8 cellular contexts compared by ENCODE assay signal in genomic region chr12:109844983-109845841, GRCh38. TPM values are rescaled to one million over a fixed set of nuclear protein-coding genes. Genes with fewer than 3 reads are reported as not detected.
DNase-seq lines count a peak whose midpoint lies in the region; ATAC-seq and TF ChIP-seq lines count a peak whose summit lies in the region.

No MANE protein-coding gene starts in this region.

- intact Hi-C loops in lower lobe of right lung (cut with DNase I), result no loop called here

- no peaks in the 10 kb centered on the region for H3K27me3 ChIP-seq in lower lobe of right lung (ENCODE audit: low read depth)

- H3K4me1 ChIP-seq in lower lobe of right lung, result peaks cover 11% of the 10 kb centered on the region

- peak; percentile 78 for ATAC-seq in GM19023 (IDR thresholded peaks at IDR 0.05; ENCODE audit: unreplicated experiment)
- peak; percentile 84 for ATAC-seq in HG03432 (IDR thresholded peaks at IDR 0.05; ENCODE audit: unreplicated experiment)
- peak; percentile 97 to 98 for ATAC-seq in lower lobe of right lung

- POLR2A ChIA-PET in activated CD4-positive, alpha-beta T cell treated with anti-CD3 and anti-CD28 coated beads, Interleukin-2, amount 10 ng/mL, durations not matched to agents 7 days and 5 days (lab: Charles Lee), result interaction anchor here (0.6 kb wide), 1 partner anchor 248 kb away, joined by 5 read pairs; no protein-coding TSS in a partner anchor

- no peaks in the 10 kb centered on the region for H3K9me3 ChIP-seq in lower lobe of right lung

- H3K36me3 Mint-ChIP-seq in activated CD4-positive, alpha-beta T cell treated with anti-CD3 and anti-CD28 coated beads, Interleukin-2, amount 10 ng/mL, durations not matched to agents 7 days and 5 days (ENCODE audit: low read depth), result no peaks in the 10 kb centered on the region

- H3K4me3 ChIP-seq in lower lobe of right lung, result peak overlapping the region; percentile 40

- peaks cover 10% of the 10 kb centered on the region for H3K4me1 Mint-ChIP-seq in activated CD4-positive, alpha-beta T cell treated with anti-CD3 and anti-CD28 coated beads, Interleukin-2, amount 10 ng/mL, durations not matched to agents 7 days and 5 days

- DNase-seq in AG09319 (ENCODE audit: extremely low read depth, low read depth), result no peak
- peak; percentile 37 to 87 for DNase-seq in NCI-H526 (lab: John Stamatoyannopoulos, UW)
- DNase-seq in activated CD4-positive, alpha-beta T cell treated with anti-CD3 and anti-CD28 coated beads, Interleukin-2, amount 10 ng/mL, durations not matched to agents 7 days and 5 days, result peak; percentile 88
- peak; percentile 71 for DNase-seq in dedifferentiated amniotic fluid mesenchymal stem cell (ENCODE audit: extremely low spot score)
- DNase-seq in lower lobe of right lung, result peak; percentile 94
- peak; percentile 80 to 88 (median 81) for DNase-seq in stimulated activated CD4-positive, alpha-beta T cell treated with anti-CD3 and anti-CD28 coated beads, TNF-alpha, amount 100 ng/mL, for 24 hours (ENCODE audit: low read depth in 3 of 3)

- H3K9me3 Mint-ChIP-seq in activated CD4-positive, alpha-beta T cell treated with anti-CD3 and anti-CD28 coated beads, Interleukin-2, amount 10 ng/mL, durations not matched to agents 7 days and 5 days, result no peaks in the 10 kb centered on the region

- peak; percentile 96 for TF ChIP-seq CTCF in AG09319 (IDR thresholded peaks at IDR 0.05; ENCODE audit: low read depth, low read length)
- peak; percentile 100 for TF ChIP-seq CTCF in lower lobe of right lung (IDR thresholded peaks at IDR 0.05)

- no peaks in the 10 kb centered on the region for H3K27me3 Mint-ChIP-seq in activated CD4-positive, alpha-beta T cell treated with anti-CD3 and anti-CD28 coated beads, Interleukin-2, amount 10 ng/mL, durations not matched to agents 7 days and 5 days

- CTCF ChIA-PET in activated CD4-positive, alpha-beta T cell treated with anti-CD3 and anti-CD28 coated beads, Interleukin-2, amount 10 ng/mL, durations not matched to agents 7 days and 5 days (lab: Charles Lee), result interaction anchor here (0.6 to 2.6 kb wide), 31 partner anchors 8 to 1037 kb away, joined by 3 to 22 read pairs (median 5); partner anchors contain the start of gene TRPV4

- H3K27ac Mint-ChIP-seq in activated CD4-positive, alpha-beta T cell treated with anti-CD3 and anti-CD28 coated beads, Interleukin-2, amount 10 ng/mL, durations not matched to agents 7 days and 5 days, result peak overlapping the region; percentile 2

- peak overlapping the region; percentile 16 for H3K27ac ChIP-seq in lower lobe of right lung

- no peaks in the 10 kb centered on the region for H3K36me3 ChIP-seq in lower lobe of right lung

- H3K4me3 Mint-ChIP-seq in activated CD4-positive, alpha-beta T cell treated with anti-CD3 and anti-CD28 coated beads, Interleukin-2, amount 10 ng/mL, durations not matched to agents 7 days and 5 days, result peak overlapping the region; percentile 45

RNA-seq across cellular contexts. Expression of gene TRPV4, which starts 12.0 kb away (rescaled TPM):
- under 1 TPM in 1 of 2 experiments, not detected in 1; 0.17 TPM for total RNA-seq in activated CD4-positive, alpha-beta T cell treated with anti-CD3 and anti-CD28 coated beads, Interleukin-2, amount 10 ng/mL, durations not matched to agents 7 days and 5 days
- 7.7 TPM for total RNA-seq in lower lobe of right lung

RNA-seq across cellular contexts. Expression of gene GLTP, which starts 35.1 kb away (rescaled TPM):
- total RNA-seq in activated CD4-positive, alpha-beta T cell treated with anti-CD3 and anti-CD28 coated beads, Interleukin-2, amount 10 ng/mL, durations not matched to agents 7 days and 5 days, result 10 to 100 TPM; 17.6 to 20.7 TPM
- 45.3 TPM for total RNA-seq in lower lobe of right lung

RNA-seq across cellular contexts. Expression of gene TCHP, which starts 54.9 kb away (rescaled TPM):
- 10 to 100 TPM; 27.9 to 36.0 TPM for total RNA-seq in activated CD4-positive, alpha-beta T cell treated with anti-CD3 and anti-CD28 coated beads, Interleukin-2, amount 10 ng/mL, durations not matched to agents 7 days and 5 days
- total RNA-seq in lower lobe of right lung, result 16.8 TPM
